In genomic region chr1:100703052-100703451, GRCh38 we compare ENCODE assay signal across 33 cellular contexts. TPM values are rescaled to one million over a fixed set of nuclear protein-coding genes. Genes with fewer than 3 reads are reported as not detected.
"Had no signal": no experiment of that assay in that cellular context is flagged by ENCODE, and none has a peak within 500 bp of the region (broad histone marks: within the 10 kb centered on the region; RNA-seq: fewer than 3 reads in every experiment).

No MANE protein-coding gene starts in this region.

- H3K4me1 ChIP-seq: Peyer's patch had no signal

- H3K4me3 ChIP-seq: Peyer's patch had no signal

- H3K27me3 ChIP-seq: Peyer's patch had no signal

- H3K36me3 ChIP-seq: Peyer's patch had no signal

- H3K27ac ChIP-seq: Peyer's patch, VCaP had no signal

- H3K27me3 Mint-ChIP-seq: activated CD4-positive, alpha-beta memory T cell treated with anti-CD3 and anti-CD28 coated beads, Interleukin-2, amount 10 ng/mL, durations not matched to agents 7 days and 5 days; brain had no signal

- ATAC-seq: activated CD8-positive, alpha-beta memory T cell treated with anti-CD3 and anti-CD28 coated beads, Interleukin-2, amount 10 ng/mL, durations not matched to agents 7 days and 5 days; PC-3 had no signal

- H3K4me1 Mint-ChIP-seq: activated CD4-positive, alpha-beta memory T cell treated with anti-CD3 and anti-CD28 coated beads, Interleukin-2, amount 10 ng/mL, durations not matched to agents 7 days and 5 days; activated CD8-positive, alpha-beta memory T cell treated with anti-CD3 and anti-CD28 coated beads, Interleukin-2, amount 10 ng/mL, durations not matched to agents 7 days and 5 days; brain had no signal

- H3K9me3 ChIP-seq: Peyer's patch had no signal

- DNase-seq: activated CD4-positive, alpha-beta memory T cell treated with anti-CD3 and anti-CD28 coated beads, Interleukin-2, amount 10 ng/mL, durations not matched to agents 7 days and 5 days; activated CD4-positive, alpha-beta T cell treated with anti-CD3 and anti-CD28 coated beads for 1 hour; activated CD4-positive, alpha-beta T cell treated with anti-CD3 and anti-CD28 coated beads for 48 hours; activated CD4-positive, CD25-positive, alpha-beta regulatory T cell; activated CD8-positive, alpha-beta memory T cell treated with anti-CD3 and anti-CD28 coated beads for 24 hours; activated CD8-positive, alpha-beta memory T cell treated with anti-CD3 and anti-CD28 coated beads, Interleukin-2, amount 10 ng/mL, durations not matched to agents 7 days and 5 days; activated CD8-positive, alpha-beta memory T cell treated with anti-CD3 and anti-CD28 coated beads, Interleukin-2, amount 50 U/mL, for 48 hours; activated effector memory CD4-positive, alpha-beta T cell treated with anti-CD3 and anti-CD28 coated beads, Interleukin-2, amount 50 U/mL, for 16 hours; activated naive CD4-positive, alpha-beta T cell; activated naive CD4-positive, alpha-beta T cell treated with anti-CD3 and anti-CD28 coated beads, Interleukin-2, amount 50 U/mL, for 16 hours; activated naive CD8-positive, alpha-beta T cell treated with anti-CD3 and anti-CD28 coated beads for 36 hours; activated T-cell treated with anti-CD3 and anti-CD28 coated beads, Interleukin-2, amount 50 U/mL, for 48 hours; amygdala; NCI-H1092 treated with DMSO at 0.1 percent for 48 hours; NCI-H1417; NCI-H146; NCI-H187; NCI-H2029 treated with DMSO at 0.1 percent for 48 hours; NCI-H2107; NCI-H2171; NCI-H510A; NCI-H526; NCI-H748 treated with DMSO at 0.1 percent for 48 hours; NK-92 treated with Interleukin-12 subunit alpha and Interleukin-12 subunit beta, amount 100 ng/mL, for 24 hours; PC-3; Peyer's patch; Right ventricle myocardium superior; SW 1271; T-helper 1 cell; T-helper 2 cell; T-helper 9 cell had no signal

- H3K9me3 Mint-ChIP-seq: activated CD4-positive, alpha-beta memory T cell treated with anti-CD3 and anti-CD28 coated beads, Interleukin-2, amount 10 ng/mL, durations not matched to agents 7 days and 5 days had no signal

- H3K4me3 Mint-ChIP-seq: activated CD4-positive, alpha-beta memory T cell treated with anti-CD3 and anti-CD28 coated beads, Interleukin-2, amount 10 ng/mL, durations not matched to agents 7 days and 5 days; activated CD8-positive, alpha-beta memory T cell treated with anti-CD3 and anti-CD28 coated beads, Interleukin-2, amount 10 ng/mL, durations not matched to agents 7 days and 5 days; activated naive CD8-positive, alpha-beta T cell treated with anti-CD3 and anti-CD28 coated beads for 36 hours; brain had no signal

- H3K36me3 Mint-ChIP-seq: activated naive CD8-positive, alpha-beta T cell treated with anti-CD3 and anti-CD28 coated beads for 36 hours; brain had no signal

- H3K27ac Mint-ChIP-seq: activated CD4-positive, alpha-beta memory T cell treated with anti-CD3 and anti-CD28 coated beads, Interleukin-2, amount 10 ng/mL, durations not matched to agents 7 days and 5 days; activated CD8-positive, alpha-beta memory T cell treated with anti-CD3 and anti-CD28 coated beads, Interleukin-2, amount 10 ng/mL, durations not matched to agents 7 days and 5 days; activated naive CD8-positive, alpha-beta T cell treated with anti-CD3 and anti-CD28 coated beads for 36 hours; brain had no signal

RNA-seq across cellular contexts. Expression of gene VCAM1, which starts 16.5 kb away (rescaled TPM):
- total RNA-seq: activated CD4-positive, alpha-beta memory T cell treated with anti-CD3 and anti-CD28 coated beads, Interleukin-2, amount 10 ng/mL, durations not matched to agents 7 days and 5 days; PC-3 had no signal
